Comparison of ENCODE assay signal across 9 cellular contexts in the genomic region with DNA sequence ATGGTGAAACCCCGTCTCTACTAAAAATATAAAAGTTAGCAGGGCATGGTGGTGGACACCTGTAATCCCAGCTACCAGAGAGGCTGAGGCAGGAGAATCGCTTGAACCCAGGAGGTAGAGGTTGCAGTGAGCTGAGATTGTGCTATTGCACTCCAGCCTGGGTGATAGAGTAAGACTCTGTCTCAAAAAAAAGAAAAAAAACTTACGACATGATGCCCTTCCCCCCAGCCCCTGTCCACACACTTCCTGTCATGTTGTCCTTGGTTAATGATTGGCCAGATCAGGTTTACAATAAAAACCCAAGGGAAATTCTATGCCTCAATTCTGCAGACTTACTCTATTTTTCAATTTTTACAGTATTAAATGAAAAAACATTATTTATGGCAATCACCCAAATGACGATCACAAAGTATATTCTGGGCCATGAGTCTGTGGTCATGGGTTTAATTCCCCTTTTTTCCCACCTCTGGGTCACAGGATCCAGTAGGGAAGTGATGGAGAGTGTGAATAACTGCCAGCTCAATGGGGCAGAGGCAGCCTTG.
DNase-seq lines count a peak whose midpoint lies in the region; ATAC-seq, FAIRE-seq and TF ChIP-seq lines count a peak whose summit lies in the region.
"Had no signal": no experiment of that assay in that cellular context is flagged by ENCODE, and none has a peak within 500 bp of the region (broad histone marks: within the 10 kb centered on the region; RNA-seq: fewer than 3 reads in every experiment).

No MANE protein-coding gene starts in this region.

- H3K27ac ChIP-seq in mammary epithelial cell (ENCODE audit: insufficient read depth, low read depth, low read length) = no peak overlapping the region

- CTCF ChIA-PET in MCF 10A (lab: Yijun Ruan, JAX) = interaction anchor here (0.6 to 4.5 kb wide), 3 partner anchors 14 to 222 kb away, joined by 3 to 24 read pairs (median 3); no protein-coding TSS in a partner anchor
- CTCF ChIA-PET in mammary epithelial cell (lab: Charles Lee; ENCODE audit: low non-redundant PET) = no interaction called here

- no peak overlapping the region for H3K4me2 ChIP-seq in mammary epithelial cell (ENCODE audit: insufficient read depth, low read depth, low read length)

- H3K27me3 ChIP-seq in mammary epithelial cell (ENCODE audit: insufficient read depth, low read length) = no peaks in the 10 kb centered on the region

- intact Hi-C loops in MCF 10A (cut with micrococcal nuclease) (no loop called here), mammary epithelial cell (cut with micrococcal nuclease) (no loop called here), left colon (cut with DNase I, micrococcal nuclease) (no loop called here)

- POLR2A ChIA-PET in MCF 10A (lab: Yijun Ruan, JAX) = interaction anchor here (0.6 to 8.1 kb wide), 5 partner anchors 14 to 144 kb away, joined by 3 to 41 read pairs (median 3); a partner anchor contains a TSS

- in situ Hi-C loops in mammary epithelial cell (cut with MboI; ENCODE audit: low sequenced_read_pairs in 2 of 2) = no loop called here

- no peak for FAIRE-seq in frontal cortex (lab: Jason Lieb, UNC)

- H3K27ac Mint-ChIP-seq in MCF 10A (ENCODE audit: low read depth, unreplicated experiment) = peak overlapping the region; percentile 49

- no peak overlapping the region for H3K9ac ChIP-seq in mammary epithelial cell (ENCODE audit: insufficient read depth, low read length)

- H3K79me2 ChIP-seq in mammary epithelial cell (ENCODE audit: insufficient read depth, low read length) = peaks cover 97% of the 10 kb centered on the region

- H3K4me1 ChIP-seq in mammary epithelial cell (ENCODE audit: insufficient read depth, low read length) = peaks cover 68% of the 10 kb centered on the region

- no peaks in the 10 kb centered on the region for H3K9me3 ChIP-seq in mammary epithelial cell (replicated peaks; ENCODE audit: insufficient read depth, low read length)

- H3K9me3 Mint-ChIP-seq in MCF 10A (ENCODE audit: unreplicated experiment) = no peaks in the 10 kb centered on the region

- H3K4me3 Mint-ChIP-seq in MCF 10A (ENCODE audit: unreplicated experiment) = no peak overlapping the region

- ATAC-seq in left colon = peak; percentile 46

- H3K4me1 Mint-ChIP-seq in MCF 10A (ENCODE audit: insufficient read depth, unreplicated experiment) = peaks cover 54% of the 10 kb centered on the region

- BruUV-seq in MCF 10A (replicated peaks; lab: Mats Ljungman, UMichigan) (no TSS peak), mammary epithelial cell (replicated peaks; lab: Mats Ljungman, UMichigan) (no TSS peak)

- no peak overlapping the region for H3K4me3 ChIP-seq in mammary epithelial cell (replicated peaks in 1 of 3; ENCODE audit: insufficient read depth in 1 of 3, low read depth in 2 of 3, low read length in 3 of 3)

- no peak overlapping the region for H2AFZ ChIP-seq in mammary epithelial cell (ENCODE audit: low read depth, low read length)

- H3K27me3 Mint-ChIP-seq in MCF 10A (ENCODE audit: insufficient read depth, unreplicated experiment) = no peaks in the 10 kb centered on the region

- peaks cover 41% of the 10 kb centered on the region for H3K36me3 ChIP-seq in mammary epithelial cell (ENCODE audit: insufficient read depth, low read length)

- TF ChIP-seq CTCF in MCF 10A (IDR thresholded peaks at IDR 0.05; ENCODE audit: unreplicated experiment) = no peak
- TF ChIP-seq CTCF in mammary epithelial cell (conservative IDR thresholded peaks at IDR 0.05 in 1 of 2, IDR thresholded peaks at IDR 0.05 in 1 of 2; ENCODE audit: extremely low read depth in 1 of 2, insufficient read depth in 1 of 2, low read depth in 1 of 2, low read length in 2 of 2) = no peak

- DNase-seq in MCF 10A (ENCODE audit: unreplicated experiment) (no peak), mammary epithelial cell (no peak), HuH-7.5 (ENCODE audit: low spot score) (peak; percentile 31), left colon (peak in 1 of 2 donors; percentile 37), frontal cortex (ENCODE audit: low spot score in 2 of 2) (no peak), NCI-H82 (lab: John Stamatoyannopoulos, UW) (no peak), putamen (ENCODE audit: low spot score) (no peak), hippocampal formation (lab: John Stamatoyannopoulos, UW) (no peak)
- DNase-seq: C1 segment of cervical spinal cord had no signal

- H3K36me3 Mint-ChIP-seq in MCF 10A (ENCODE audit: insufficient read depth, unreplicated experiment) = peaks cover 69% of the 10 kb centered on the region

- H4K20me1 ChIP-seq in mammary epithelial cell (ENCODE audit: insufficient read depth, low read length) = peaks cover 10% of the 10 kb centered on the region

- 73% methylated on average over 4 of the region's 4 CpGs for WGBS in mammary epithelial cell (ENCODE audit: low coverage, missing lambda C conversion rate)

- dilution Hi-C loops in mammary epithelial cell (cut with HindIII; ENCODE audit: low sequenced_read_pairs) = no loop called here
